In genomic region chr11:223921-224320, GRCh38 we compare ENCODE assay signal across 27 cellular contexts. TPM values are rescaled to one million over a fixed set of nuclear protein-coding genes. Genes with fewer than 3 reads are reported as not detected.
"Had no signal": no experiment of that assay in that cellular context is flagged by ENCODE, and none has a peak within 500 bp of the region (broad histone marks: within the 10 kb centered on the region; RNA-seq: fewer than 3 reads in every experiment).

No MANE protein-coding gene starts in this region.

- H3K36me3 ChIP-seq: breast epithelium, MG63 had no signal

- H3K27ac ChIP-seq: breast epithelium had no signal

- H3K4me3 Mint-ChIP-seq: activated naive CD4-positive, alpha-beta T cell treated with anti-CD3 and anti-CD28 coated beads, Interleukin-2, amount 10 ng/mL, durations not matched to agents 7 days and 5 days; activated naive CD8-positive, alpha-beta T cell treated with anti-CD3 and anti-CD28 coated beads for 36 hours; activated T-cell treated with anti-CD3 and anti-CD28 coated beads, Interleukin-2, amount 50 U/mL, for 24 hours; activated T-helper 1 cell treated with anti-CD3 and anti-CD28 coated beads, Interleukin-12 subunit alpha, Interleukin-12 subunit beta, Interleukin-2, Interleukin-4 antibody, amounts not matched to agents 30 ng/mL and 10 ng/mL and 1 ng/mL, durations not matched to agents 14 hours and 24 hours and 36 hours; T-helper 1 cell treated with Interleukin-12 subunit alpha and Interleukin-12 subunit beta and Interleukin-4 antibody, amounts not matched to agents 30 μg/mL and 1 μg/mL, for 36 hours had no signal

- H3K27me3 ChIP-seq: breast epithelium, MG63 had no signal

- H3K27me3 Mint-ChIP-seq: activated naive CD4-positive, alpha-beta T cell treated with anti-CD3 and anti-CD28 coated beads, Interleukin-2, amount 10 ng/mL, durations not matched to agents 7 days and 5 days; activated naive CD8-positive, alpha-beta T cell treated with anti-CD3 and anti-CD28 coated beads for 36 hours; activated T-cell treated with anti-CD3 and anti-CD28 coated beads, Interleukin-2, amount 50 U/mL, for 24 hours; IgD-negative memory B cell had no signal

- DNase-seq: activated CD4-positive, alpha-beta T cell treated with anti-CD3 and anti-CD28 coated beads for 4 hours; activated gamma-delta T cell; activated naive CD4-positive, alpha-beta T cell treated with anti-CD3 and anti-CD28 coated beads, Interleukin-2, amount 10 ng/mL, durations not matched to agents 7 days and 5 days; activated naive CD8-positive, alpha-beta T cell treated with anti-CD3 and anti-CD28 coated beads for 36 hours; activated T-cell treated with anti-CD3 and anti-CD28 coated beads, Interleukin-2, amount 50 U/mL, for 24 hours; KG1; MG63; MV-4-11; NCI-H1105; NCI-H1436; NCI-H1694 treated with DMSO at 0.1 percent for 48 hours; NCI-H2029 treated with DMSO at 0.1 percent for 48 hours; NCI-H345; NCI-H510A; NCI-H69; NK-92 treated with Interleukin-12 subunit alpha and Interleukin-12 subunit beta, amount 100 ng/mL, for 24 hours; OCI-M1; RPMI8226; SHP77 had no signal

- H3K27ac Mint-ChIP-seq: activated naive CD4-positive, alpha-beta T cell treated with anti-CD3 and anti-CD28 coated beads, Interleukin-2, amount 10 ng/mL, durations not matched to agents 7 days and 5 days; activated naive CD8-positive, alpha-beta T cell treated with anti-CD3 and anti-CD28 coated beads for 36 hours; activated T-helper 1 cell treated with anti-CD3 and anti-CD28 coated beads, Interleukin-12 subunit alpha, Interleukin-12 subunit beta, Interleukin-2, Interleukin-4 antibody, amounts not matched to agents 30 ng/mL and 10 ng/mL and 1 ng/mL, durations not matched to agents 14 hours and 24 hours and 36 hours; IgD-negative memory B cell; T-helper 1 cell treated with Interleukin-12 subunit alpha and Interleukin-12 subunit beta and Interleukin-4 antibody, amounts not matched to agents 30 μg/mL and 1 μg/mL, for 36 hours had no signal

- H3K4me1 Mint-ChIP-seq: activated naive CD4-positive, alpha-beta T cell treated with anti-CD3 and anti-CD28 coated beads, Interleukin-2, amount 10 ng/mL, durations not matched to agents 7 days and 5 days had no signal

- H3K9me3 Mint-ChIP-seq: activated naive CD4-positive, alpha-beta T cell treated with anti-CD3 and anti-CD28 coated beads, Interleukin-2, amount 10 ng/mL, durations not matched to agents 7 days and 5 days; activated naive CD8-positive, alpha-beta T cell treated with anti-CD3 and anti-CD28 coated beads for 36 hours; activated T-cell treated with anti-CD3 and anti-CD28 coated beads, Interleukin-2, amount 50 U/mL, for 24 hours; activated T-helper 1 cell treated with anti-CD3 and anti-CD28 coated beads, Interleukin-12 subunit alpha, Interleukin-12 subunit beta, Interleukin-2, Interleukin-4 antibody, amounts not matched to agents 30 ng/mL and 10 ng/mL and 1 ng/mL, durations not matched to agents 14 hours and 24 hours and 36 hours; IgD-negative memory B cell; T-helper 1 cell treated with Interleukin-12 subunit alpha and Interleukin-12 subunit beta and Interleukin-4 antibody, amounts not matched to agents 30 μg/mL and 1 μg/mL, for 36 hours had no signal

- H3K9me3 ChIP-seq: breast epithelium, MG63 had no signal

- H3K4me3 ChIP-seq: breast epithelium, MG63 had no signal

- H3K4me1 ChIP-seq: breast epithelium had no signal

RNA-seq across cellular contexts. Expression of gene SCGB1C1, which starts 31.0 kb away (rescaled TPM):
- total RNA-seq: activated CD8-positive, alpha-beta memory T cell treated with anti-CD3 and anti-CD28 coated beads for 36 hours; activated naive CD8-positive, alpha-beta T cell treated with anti-CD3 and anti-CD28 coated beads for 36 hours; activated T-helper 1 cell treated with anti-CD3 and anti-CD28 coated beads, Interleukin-12 subunit alpha, Interleukin-12 subunit beta, Interleukin-2, Interleukin-4 antibody, amounts not matched to agents 30 ng/mL and 10 ng/mL and 1 ng/mL, durations not matched to agents 14 hours and 24 hours and 36 hours; breast epithelium; cerebellum; LHCN-M2; SK-MEL-5 had no signal
- polyA plus RNA-seq: IgD-negative memory B cell had no signal
